In the genomic region with DNA sequence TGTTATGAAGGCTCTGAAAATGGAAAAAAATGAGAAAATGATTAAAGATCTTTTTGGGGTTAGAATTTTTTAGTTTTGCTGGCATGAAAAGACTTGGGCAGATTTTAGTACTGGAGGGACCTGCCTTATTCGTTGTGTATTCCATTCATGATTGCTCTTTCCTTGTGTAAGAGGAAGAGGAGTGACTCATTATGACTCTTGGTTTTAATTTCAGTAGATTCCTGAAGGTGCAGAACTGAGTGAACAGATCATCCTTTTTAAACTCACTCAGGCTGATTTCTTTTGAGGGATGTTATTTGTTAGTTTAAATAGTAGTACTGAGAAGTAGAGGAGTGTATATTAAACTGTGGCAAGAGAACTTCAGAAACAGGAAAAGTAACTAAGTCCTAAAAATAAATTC, we compare ENCODE assay signal across 15 cellular contexts. TPM values are rescaled to one million over a fixed set of nuclear protein-coding genes. Genes with fewer than 3 reads are reported as not detected.
DNase-seq lines count a peak whose midpoint lies in the region; ATAC-seq and TF ChIP-seq lines count a peak whose summit lies in the region.
"Had no signal": no experiment of that assay in that cellular context is flagged by ENCODE, and none has a peak within 500 bp of the region (broad histone marks: within the 10 kb centered on the region; RNA-seq: fewer than 3 reads in every experiment).

No MANE protein-coding gene starts in this region.

- H3K4me1 ChIP-seq in PC-9 (replicated peaks; ENCODE audit: insufficient read depth): peaks cover 18% of the 10 kb centered on the region

- no peak overlapping the region for H3K4me3 Mint-ChIP-seq in activated CD8-positive, alpha-beta T cell treated with anti-CD3 and anti-CD28 coated beads, Interleukin-2, amount 10 ng/mL, durations not matched to agents 7 days and 5 days
- H3K4me3 Mint-ChIP-seq: activated naive CD4-positive, alpha-beta T cell treated with anti-CD3 and anti-CD28 coated beads, Interleukin-2, amount 50 U/mL, for 24 hours; memory B cell had no signal

- no peaks in the 10 kb centered on the region for H3K36me3 ChIP-seq in PC-9 (ENCODE audit: low read depth)
- H3K36me3 ChIP-seq: esophagus muscularis mucosa had no signal

- POLR2A ChIA-PET in PC-9 (lab: Charles Lee; ENCODE audit: unreplicated experiment): no interaction called here
- POLR2A ChIA-PET in activated CD8-positive, alpha-beta T cell treated with anti-CD3 and anti-CD28 coated beads, Interleukin-2, amount 10 ng/mL, durations not matched to agents 7 days and 5 days (lab: Charles Lee): no interaction called here

- H2AFZ ChIP-seq in PC-9: 0 out of 2 replicates have a peak overlapping the region, but pooled peaks have one; percentile 44

- no peak for ATAC-seq in activated CD8-positive, alpha-beta T cell treated with anti-CD3 and anti-CD28 coated beads, Interleukin-2, amount 10 ng/mL, durations not matched to agents 7 days and 5 days
- ATAC-seq in HG02623 (IDR thresholded peaks at IDR 0.05; ENCODE audit: unreplicated experiment): no peak

- H3K9me3 Mint-ChIP-seq in activated CD8-positive, alpha-beta T cell treated with anti-CD3 and anti-CD28 coated beads, Interleukin-2, amount 10 ng/mL, durations not matched to agents 7 days and 5 days (ENCODE audit: insufficient read depth): no peaks in the 10 kb centered on the region
- H3K9me3 Mint-ChIP-seq: activated naive CD4-positive, alpha-beta T cell treated with anti-CD3 and anti-CD28 coated beads, Interleukin-2, amount 50 U/mL, for 24 hours; memory B cell had no signal

- H3K27ac ChIP-seq in PC-9: peak overlapping the region; percentile 57
- peak overlapping the region; percentile 82 for H3K27ac ChIP-seq in epithelial cell of prostate
- H3K27ac ChIP-seq: esophagus muscularis mucosa had no signal

- no peaks in the 10 kb centered on the region for H4K20me1 ChIP-seq in PC-9 (ENCODE audit: insufficient read depth)

- intact Hi-C loops in PC-9 (cut with micrococcal nuclease; ENCODE audit: unreplicated experiment): no loop called here

- no peaks in the 10 kb centered on the region for H3K9me3 ChIP-seq in PC-9 (ENCODE audit: insufficient read depth, low read depth)
- H3K9me3 ChIP-seq: esophagus muscularis mucosa had no signal

- no peaks in the 10 kb centered on the region for H3K79me2 ChIP-seq in PC-9 (ENCODE audit: low read depth)

- no peaks in the 10 kb centered on the region for H3F3A ChIP-seq in PC-9 (ENCODE audit: insufficient read depth, low read depth)

- no peaks in the 10 kb centered on the region for H3K27me3 ChIP-seq in PC-9 (ENCODE audit: insufficient read depth, low read depth)
- H3K27me3 ChIP-seq: esophagus muscularis mucosa had no signal

- BruUV-seq in PC-9 (replicated peaks; lab: Mats Ljungman, UMichigan): no TSS peak

- CTCF ChIA-PET in PC-9 (lab: Charles Lee): no interaction called here
- CTCF ChIA-PET in activated CD8-positive, alpha-beta T cell treated with anti-CD3 and anti-CD28 coated beads, Interleukin-2, amount 10 ng/mL, durations not matched to agents 7 days and 5 days (lab: Charles Lee): no interaction called here

- peaks cover 2% of the 10 kb centered on the region for H3K27me3 Mint-ChIP-seq in activated CD8-positive, alpha-beta T cell treated with anti-CD3 and anti-CD28 coated beads, Interleukin-2, amount 10 ng/mL, durations not matched to agents 7 days and 5 days (ENCODE audit: low read depth)
- H3K27me3 Mint-ChIP-seq: activated naive CD4-positive, alpha-beta T cell treated with anti-CD3 and anti-CD28 coated beads, Interleukin-2, amount 50 U/mL, for 24 hours had no signal

- no peaks in the 10 kb centered on the region for H3K4me1 Mint-ChIP-seq in activated CD8-positive, alpha-beta T cell treated with anti-CD3 and anti-CD28 coated beads, Interleukin-2, amount 10 ng/mL, durations not matched to agents 7 days and 5 days (ENCODE audit: low read depth)
- H3K4me1 Mint-ChIP-seq: activated naive CD4-positive, alpha-beta T cell treated with anti-CD3 and anti-CD28 coated beads, Interleukin-2, amount 50 U/mL, for 24 hours had no signal

- H3K9me2 ChIP-seq in PC-9 (ENCODE audit: insufficient read depth): no peaks in the 10 kb centered on the region

- peak; percentile 87 for DNase-seq in ELR (ENCODE audit: low read depth)
- peak in 1 of 2 experiments; percentile 66 for DNase-seq in PC-9
- no peak for DNase-seq in epithelial cell of prostate (ENCODE audit: low read depth, low spot score)
- peak; percentile 8 for DNase-seq in pulmonary artery endothelial cell (ENCODE audit: low read depth, low spot score)
- no peak for DNase-seq in activated CD8-positive, alpha-beta T cell treated with anti-CD3 and anti-CD28 coated beads, Interleukin-2, amount 10 ng/mL, durations not matched to agents 7 days and 5 days
- DNase-seq in NOMO-1 treated with DMSO at 0.1 percent for 48 hours (lab: John Stamatoyannopoulos, UW; ENCODE audit: unreplicated experiment): no peak
- no peak for DNase-seq in islet precursor cell
- DNase-seq: activated CD4-positive, alpha-beta T cell treated with anti-CD3 and anti-CD28 coated beads for 1 hour; GOT3; NCI-H1436; stimulated activated naive CD4-positive, alpha-beta T cell treated with Interleukin-2 at 50 U/mL for 16 hours had no signal

- no peaks in the 10 kb centered on the region for H3K36me3 Mint-ChIP-seq in activated CD8-positive, alpha-beta T cell treated with anti-CD3 and anti-CD28 coated beads, Interleukin-2, amount 10 ng/mL, durations not matched to agents 7 days and 5 days (ENCODE audit: low read depth)
- H3K36me3 Mint-ChIP-seq: activated naive CD4-positive, alpha-beta T cell treated with anti-CD3 and anti-CD28 coated beads, Interleukin-2, amount 50 U/mL, for 24 hours; memory B cell had no signal

- H3K27ac Mint-ChIP-seq in activated CD8-positive, alpha-beta T cell treated with anti-CD3 and anti-CD28 coated beads, Interleukin-2, amount 10 ng/mL, durations not matched to agents 7 days and 5 days: no peak overlapping the region
- H3K27ac Mint-ChIP-seq: activated naive CD4-positive, alpha-beta T cell treated with anti-CD3 and anti-CD28 coated beads, Interleukin-2, amount 50 U/mL, for 24 hours; memory B cell had no signal

- H3K4me2 ChIP-seq in PC-9: peak overlapping the region; percentile 37; the same call in 1 of the 2 replicates

- H3K4me3 ChIP-seq in PC-9: no peak overlapping the region
- H3K4me3 ChIP-seq: esophagus muscularis mucosa had no signal

- no peak for TF ChIP-seq CTCF in PC-9 (conservative IDR thresholded peaks at IDR 0.05)

RNA-seq across cellular contexts. Expression of a gene that starts 41.6 kb away (rescaled TPM):
- 2.8 and 3.5 TPM in 2 replicates for total RNA-seq in PC-9 (2021)
- 0.18 and 0.26 TPM in 2 replicates for total RNA-seq in pulmonary artery endothelial cell
- total RNA-seq in activated CD8-positive, alpha-beta T cell treated with anti-CD3 and anti-CD28 coated beads, Interleukin-2, amount 10 ng/mL, durations not matched to agents 7 days and 5 days: 1 to 10 TPM in 1 of 2 experiments, under 1 TPM in 1; 0.83 to 1.7 TPM

Comparison
In these comparisons a context has a peak if more than half of its experiments do, and no peak if none do; other contexts are left out.
1. DNase-seq: peak in ELR (single experiment) and pulmonary artery endothelial cell (single experiment); none in epithelial cell of prostate (single experiment), activated CD8-positive, alpha-beta T cell treated with anti-CD3 and anti-CD28 coated beads, Interleukin-2, amount 10 ng/mL, durations not matched to agents 7 days and 5 days (single experiment), NOMO-1 treated with DMSO at 0.1 percent for 48 hours (single experiment) and islet precursor cell (single experiment).